In the genomic region with DNA sequence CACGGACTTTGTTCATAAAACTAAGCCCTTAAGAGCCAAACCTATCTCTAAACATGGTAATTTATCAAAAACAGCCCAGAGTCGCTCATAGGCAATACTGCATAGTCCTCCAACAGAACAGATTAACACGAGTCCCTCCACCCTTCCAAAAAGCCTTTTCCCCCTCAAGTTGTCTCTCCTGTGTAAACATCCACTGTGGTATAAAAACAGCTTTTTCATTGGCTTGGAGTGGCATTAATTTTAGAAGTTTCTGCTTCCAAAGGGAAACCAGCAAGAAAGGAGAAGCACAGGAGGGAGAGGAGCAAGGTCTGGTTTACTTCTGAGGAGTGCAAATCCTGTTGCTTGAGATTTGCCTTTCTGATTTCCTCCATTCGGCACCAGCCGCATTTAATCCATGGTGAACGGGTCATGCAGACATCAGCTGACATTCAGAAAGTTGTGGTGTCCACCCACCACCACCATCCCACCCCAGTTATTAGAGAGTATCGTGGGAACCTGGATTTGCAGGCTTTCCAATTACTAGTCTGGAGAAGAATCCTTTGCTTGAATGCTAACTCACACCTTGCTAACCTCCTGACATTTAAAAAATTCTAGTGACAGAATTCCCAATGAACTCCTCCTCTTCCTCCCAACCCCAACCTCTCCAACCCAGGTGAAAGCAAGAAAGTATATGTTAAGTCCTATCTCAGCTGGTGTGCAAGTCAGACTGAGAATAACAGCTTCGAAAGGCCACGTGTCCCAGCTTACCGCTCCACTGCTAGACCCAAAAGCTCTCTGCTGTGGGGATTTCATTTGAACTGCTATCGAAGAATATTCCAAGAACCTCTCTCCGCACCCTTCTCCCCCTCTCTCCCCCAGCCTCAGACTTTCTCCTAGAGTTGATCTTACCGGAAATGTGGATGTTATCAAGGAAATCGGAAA, we compare ENCODE assay signal across 10 cellular contexts. TPM values are rescaled to one million over a fixed set of nuclear protein-coding genes. Genes with fewer than 3 reads are reported as not detected.
DNase-seq lines count a peak whose midpoint lies in the region; ATAC-seq and TF ChIP-seq lines count a peak whose summit lies in the region.
"Had no signal": no experiment of that assay in that cellular context is flagged by ENCODE, and none has a peak within 500 bp of the region (broad histone marks: within the 10 kb centered on the region; RNA-seq: fewer than 3 reads in every experiment).

No MANE protein-coding gene starts in this region.

- H3K9ac ChIP-seq in Karpas-422 (ENCODE audit: low read length) = peak overlapping the region; percentile 40

- H3K4me1 ChIP-seq in heart right ventricle (peaks cover 0 to 89% (median 34%) of the 10 kb centered on the region in 9 donors), Karpas-422 (ENCODE audit: low read length) (peaks cover 100% of the 10 kb centered on the region), thymus (ENCODE audit: control insufficient read depth, insufficient read depth, low read length) (peaks cover 31% of the 10 kb centered on the region)
- H3K4me1 ChIP-seq in effector memory CD4-positive, alpha-beta T cell (ENCODE audit: control insufficient read depth, insufficient read depth, low read length, poor library complexity, severe bottlenecking) = no peaks in the 10 kb centered on the region

- peak in 2 of 8 donors; percentile 32 to 38 for ATAC-seq in heart right ventricle
- no peak for ATAC-seq in left cardiac atrium
- peak; percentile 73 for ATAC-seq in HG02798 (IDR thresholded peaks at IDR 0.05; ENCODE audit: poor library complexity, unreplicated experiment)
- ATAC-seq: A549 had no signal

- H3K9me2 ChIP-seq in Karpas-422 (replicated peaks; ENCODE audit: insufficient read depth, low read length) = no peaks in the 10 kb centered on the region

- H3K4me3 ChIP-seq in heart right ventricle (no peak overlapping the region), Karpas-422 (ENCODE audit: low read length) (peak overlapping the region; percentile 7; the same call in 1 of the 2 replicates), thymus (ENCODE audit: low read length) (no peak overlapping the region)
- H3K4me3 ChIP-seq in effector memory CD4-positive, alpha-beta T cell (ENCODE audit: insufficient read depth, low read depth, low read length, poor library complexity, severe bottlenecking) = no peak overlapping the region
- H3K4me3 ChIP-seq: A549 had no signal

- H3K79me2 ChIP-seq in Karpas-422 (ENCODE audit: low read length) = peaks cover 100% of the 10 kb centered on the region

- intact Hi-C loops in heart right ventricle (cut with DNase I) (no loop called here), left cardiac atrium (cut with DNase I) (no loop called here)

- CTCF ChIA-PET in RWPE1 (lab: Yijun Ruan, JAX) = interaction anchor here (0.6 to 1.2 kb wide), 2 partner anchors 119 to 135 kb away, joined by 3 read pairs; no protein-coding TSS in a partner anchor

- DNase-seq in heart right ventricle (no peak), left cardiac atrium (no peak), Karpas-422 (no peak), RWPE1 (ENCODE audit: low spot score) (no peak), NCI-H510A (lab: John Stamatoyannopoulos, UW) (no peak)
- no peak for DNase-seq in effector memory CD4-positive, alpha-beta T cell
- DNase-seq: IMR-90 had no signal

- 64 to 68% methylated on average over 14 of the region's 14 CpGs for WGBS in heart right ventricle, 2 donors
- 95% methylated on average over 14 of the region's 14 CpGs for WGBS in thymus

- POLR2A ChIA-PET in RWPE1 (lab: Yijun Ruan, JAX; ENCODE audit: low non-redundant PET) = no interaction called here

- TF ChIP-seq CTCF in heart right ventricle (IDR thresholded peaks at IDR 0.05) (no peak), RWPE1 (conservative IDR thresholded peaks at IDR 0.05; ENCODE audit: low read depth) (no peak)

- H3K9me3 ChIP-seq in heart right ventricle = no peaks in the 10 kb centered on the region
- H3K9me3 ChIP-seq in Karpas-422 (ENCODE audit: low read length) = no peaks in the 10 kb centered on the region
- H3K9me3 ChIP-seq in thymus (ENCODE audit: control insufficient read depth) = no peaks in the 10 kb centered on the region
- H3K9me3 ChIP-seq in effector memory CD4-positive, alpha-beta T cell (ENCODE audit: control insufficient read depth, low read length) = no peaks in the 10 kb centered on the region
- H3K9me3 ChIP-seq: A549 had no signal

- peaks cover 63% of the 10 kb centered on the region; the same call in 1 of the 2 replicates for H4K20me1 ChIP-seq in Karpas-422 (ENCODE audit: insufficient read depth, low read depth, low read length)

- H2AFZ ChIP-seq in Karpas-422 (ENCODE audit: low read length) = no peak overlapping the region

- H3K27me3 ChIP-seq in heart right ventricle (peaks cover 0 to 51% (median 33%) of the 10 kb centered on the region in 7 donors), Karpas-422 (ENCODE audit: low read length) (no peaks in the 10 kb centered on the region), thymus (ENCODE audit: control insufficient read depth, insufficient read depth) (no peaks in the 10 kb centered on the region)
- H3K27me3 ChIP-seq in effector memory CD4-positive, alpha-beta T cell (replicated peaks; ENCODE audit: control insufficient read depth, insufficient read depth, low read length, poor library complexity, severe bottlenecking) = peaks cover 7% of the 10 kb centered on the region

- H3K36me3 ChIP-seq in heart right ventricle = no peaks in the 10 kb centered on the region
- peaks cover 55% of the 10 kb centered on the region for H3K36me3 ChIP-seq in Karpas-422 (ENCODE audit: insufficient read depth, low read length)
- peaks cover 23% of the 10 kb centered on the region for H3K36me3 ChIP-seq in thymus (ENCODE audit: control insufficient read depth, insufficient read depth)
- H3K36me3 ChIP-seq in effector memory CD4-positive, alpha-beta T cell (ENCODE audit: control insufficient read depth, insufficient read depth, low read length) = no peaks in the 10 kb centered on the region

- peak overlapping the region in 8 of 10 donors; percentile 5 to 70 (median 42) for H3K27ac ChIP-seq in heart right ventricle
- H3K27ac ChIP-seq in Karpas-422 (ENCODE audit: low read length) = peak overlapping the region; percentile 69
- H3K27ac ChIP-seq in thymus (ENCODE audit: low read depth) = peak overlapping the region; percentile 15
- H3K27ac ChIP-seq in effector memory CD4-positive, alpha-beta T cell (ENCODE audit: insufficient read depth, low read length, poor library complexity, severe bottlenecking) = no peak overlapping the region
- H3K27ac ChIP-seq in RWPE1 = no peak overlapping the region
- H3K27ac ChIP-seq: A549 had no signal

- peak overlapping the region; percentile 44 for H3K4me2 ChIP-seq in Karpas-422 (ENCODE audit: low read depth, low read length, poor library complexity, severe bottlenecking)
- H3K4me2 ChIP-seq: A549 had no signal

RNA-seq across cellular contexts. Expression of a gene that starts 17.8 kb away (rescaled TPM):
- total RNA-seq in heart right ventricle (10 to 100 TPM; 19.5 to 38.5 (median 23.4) TPM), left cardiac atrium (1 to 10 TPM; 4.5 to 4.7 TPM)
- polyA plus RNA-seq in heart right ventricle (10 to 100 TPM in 1 of 2 donors, 1 to 10 TPM in 1; 3.2 to 22.2 TPM), thymus (33.6 TPM)
- 159 and 190 TPM in 2 replicates for total RNA-seq in Karpas-422 (2014; rRNA removed; shearing (Covaris generic); ENCODE audit: low replicate concordance)

Comparison
In these comparisons a context has a peak if more than half of its experiments do, and no peak if none do; other contexts are left out.
1. H3K27ac ChIP-seq: peak in heart right ventricle (8 of 10), Karpas-422 (single experiment) and thymus (single experiment); none in effector memory CD4-positive, alpha-beta T cell (single experiment) and RWPE1 (single experiment).